In genomic region chr6:14550817-14551216, GRCh38 we compare ENCODE assay signal across 16 cellular contexts.
DNase-seq lines count a peak whose midpoint lies in the region; ATAC-seq and TF ChIP-seq lines count a peak whose summit lies in the region.
"Had no signal": no experiment of that assay in that cellular context is flagged by ENCODE, and none has a peak within 500 bp of the region (broad histone marks: within the 10 kb centered on the region; RNA-seq: fewer than 3 reads in every experiment).

No MANE protein-coding gene starts in this region.

- H3K4me3 ChIP-seq in skeletal muscle cell (ENCODE audit: low read depth, low read length), result no peak overlapping the region

- H3K4me3 Mint-ChIP-seq in MCF 10A (ENCODE audit: unreplicated experiment), result no peak overlapping the region
- H3K4me3 Mint-ChIP-seq: mesothelial cell of epicardium, T-cell, WTC11 had no signal

- no peaks in the 10 kb centered on the region for H3K36me3 Mint-ChIP-seq in MCF 10A (ENCODE audit: insufficient read depth, unreplicated experiment)
- H3K36me3 Mint-ChIP-seq: CD14-positive monocyte, mesothelial cell of epicardium, T-cell had no signal

- no peaks in the 10 kb centered on the region for H3K4me1 Mint-ChIP-seq in MCF 10A (ENCODE audit: insufficient read depth, unreplicated experiment)
- H3K4me1 Mint-ChIP-seq: mesothelial cell of epicardium, T-cell had no signal

- BruUV-seq in MCF 10A (replicated peaks; lab: Mats Ljungman, UMichigan), result no TSS peak

- no peaks in the 10 kb centered on the region for H3K27me3 Mint-ChIP-seq in MCF 10A (ENCODE audit: insufficient read depth, unreplicated experiment)
- H3K27me3 Mint-ChIP-seq: T-cell had no signal

- peak; percentile 26 for DNase-seq in GM03348 (ENCODE audit: low spot score)
- DNase-seq in RPMI7951 (ENCODE audit: low read depth), result peak; percentile 52
- DNase-seq in Right ventricle myocardium superior, result peak; percentile 49
- DNase-seq in skeletal muscle cell (ENCODE audit: low read depth), result peak; percentile 71
- DNase-seq in MCF 10A (ENCODE audit: unreplicated experiment), result no peak
- DNase-seq in hypothalamus (lab: John Stamatoyannopoulos, UW), result no peak
- DNase-seq: activated gamma-delta T cell, kidney, NCI-H2081 treated with DMSO at 0.1 percent for 48 hours, NCI-H82, RPMI8226, T-cell had no signal

- H3K9me3 Mint-ChIP-seq in MCF 10A (ENCODE audit: unreplicated experiment), result no peaks in the 10 kb centered on the region
- H3K9me3 Mint-ChIP-seq: CD14-positive monocyte, mesothelial cell of epicardium, T-cell, WTC11 had no signal

- POLR2A ChIA-PET in MCF 10A (lab: Yijun Ruan, JAX), result interaction anchor here (1.0 kb wide), 1 partner anchor 9 kb away, joined by 5 read pairs; no protein-coding TSS in a partner anchor

- CTCF ChIA-PET in MCF 10A (lab: Yijun Ruan, JAX), result no interaction called here

- no peak for TF ChIP-seq CTCF in MCF 10A (IDR thresholded peaks at IDR 0.05; ENCODE audit: unreplicated experiment)

- H3K27ac Mint-ChIP-seq in MCF 10A (ENCODE audit: low read depth, unreplicated experiment), result no peak overlapping the region
- H3K27ac Mint-ChIP-seq: mesothelial cell of epicardium, T-cell, WTC11 had no signal

- intact Hi-C loops in Right ventricle myocardium superior (cut with DNase I), result no loop called here
- intact Hi-C loops in MCF 10A (cut with micrococcal nuclease), result no loop called here

- ATAC-seq in Right ventricle myocardium superior (ENCODE audit: poor library complexity) (peak; percentile 95), GM18517 (IDR thresholded peaks at IDR 0.05; ENCODE audit: unreplicated experiment) (no peak)
- ATAC-seq: T-cell, WTC11 had no signal

Comparison
In these comparisons a context has a peak if more than half of its experiments do, and no peak if none do; other contexts are left out.
1. DNase-seq: peak in GM03348 (single experiment), RPMI7951 (single experiment), Right ventricle myocardium superior (single experiment) and skeletal muscle cell (single experiment); none in MCF 10A (single experiment) and hypothalamus (0 of 51).